ENCODE assay signal across 13 cellular contexts in the genomic region with DNA sequence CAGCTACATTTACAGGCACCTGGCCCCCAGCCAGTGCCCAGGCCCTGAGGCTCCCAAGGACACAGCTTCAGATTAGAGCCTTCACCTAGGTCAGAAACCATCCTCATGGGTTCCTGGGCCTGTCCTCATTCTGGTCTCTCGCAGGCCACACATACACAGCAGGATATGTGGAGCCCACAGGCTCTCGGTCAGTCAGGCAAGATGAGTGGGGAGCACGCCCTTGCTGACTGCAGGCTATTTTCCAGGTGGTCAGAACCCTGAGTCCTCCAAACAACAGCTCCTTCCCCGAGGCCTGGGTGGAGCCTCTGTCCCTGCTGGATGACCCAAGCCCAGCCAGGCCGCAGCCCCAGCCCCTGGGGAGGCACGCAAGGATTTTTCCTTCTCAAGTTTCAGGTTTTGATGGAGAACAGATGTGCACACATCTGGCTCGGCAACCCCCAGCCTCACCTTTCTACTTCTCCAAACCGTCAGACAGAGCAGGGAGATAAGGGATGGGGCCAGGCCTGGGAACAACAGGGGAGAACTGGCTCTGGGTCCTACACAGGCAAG. TPM values are rescaled to one million over a fixed set of nuclear protein-coding genes. Genes with fewer than 3 reads are reported as not detected.
DNase-seq lines count a peak whose midpoint lies in the region; ATAC-seq, FAIRE-seq and TF ChIP-seq lines count a peak whose summit lies in the region.
"Had no signal": no experiment of that assay in that cellular context is flagged by ENCODE, and none has a peak within 500 bp of the region (broad histone marks: within the 10 kb centered on the region; RNA-seq: fewer than 3 reads in every experiment).

No MANE protein-coding gene starts in this region.

- intact Hi-C loops in ovary (cut with DNase I), result no loop called here

- WGBS in ovary, 3 donors, result 17 to 32% (median 27%) methylated on average over 8 of the region's 8 CpGs

- peak overlapping the region in 8 of 11 experiments; percentile 6 to 65 (median 34); a peak in 13 of 22 replicates for H3K27ac ChIP-seq in BLaER1 treated with 17β-estradiol and CSF1 and Interleukin-3, amounts not matched to agents 10 nM and 100 nM
- H3K27ac ChIP-seq in ovary, result peak overlapping the region; percentile 25 to 44

- DNase-seq in NCI-H69 (lab: John Stamatoyannopoulos, UW) (peak; percentile 55), ovary (peak; percentile 53 to 82 (median 70)), foreskin melanocyte (no peak)
- DNase-seq in NK-92 treated with Interleukin-12 subunit alpha and Interleukin-12 subunit beta, amount 100 ng/mL, for 24 hours (lab: John Stamatoyannopoulos, UW), result no peak

- peak overlapping the region; percentile 67 to 91 (median 79) for H3K4me2 ChIP-seq in BLaER1 treated with 17β-estradiol and CSF1 and Interleukin-3, amounts not matched to agents 10 nM and 100 nM

- H3K36me3 ChIP-seq in BLaER1 treated with 17β-estradiol and CSF1 and Interleukin-3, amounts not matched to agents 10 nM and 100 nM, result no peaks in the 10 kb centered on the region
- no peaks in the 10 kb centered on the region for H3K36me3 ChIP-seq in ovary
- H3K36me3 ChIP-seq: MG63 had no signal

- H3K9ac ChIP-seq in BLaER1 treated with 17β-estradiol and CSF1 and Interleukin-3, amounts not matched to agents 10 nM and 100 nM, result peak overlapping the region in 5 of 11 experiments; percentile 19 to 44 (median 30); a peak in 8 of 22 replicates

- FAIRE-seq in endometrium (lab: Jason Lieb, UNC), result peak; percentile 86

- H3K4me3 ChIP-seq in BLaER1 treated with 17β-estradiol and CSF1 and Interleukin-3, amounts not matched to agents 10 nM and 100 nM, result no peak overlapping the region; a peak in 1 of 20 replicates
- H3K4me3 ChIP-seq in ovary, result no peak overlapping the region
- H3K4me3 ChIP-seq: MG63 had no signal

- H4K20me1 ChIP-seq in BLaER1 treated with 17β-estradiol and CSF1 and Interleukin-3, amounts not matched to agents 10 nM and 100 nM, result peaks cover 0 to 16% (median 0%) of the 10 kb centered on the region in 11 experiments; a peak in 2 of 22 replicates

- no peaks in the 10 kb centered on the region for H3K9me3 ChIP-seq in BLaER1 treated with 17β-estradiol and CSF1 and Interleukin-3, amounts not matched to agents 10 nM and 100 nM (replicated peaks in 1 of 11)
- no peaks in the 10 kb centered on the region for H3K9me3 ChIP-seq in ovary
- H3K9me3 ChIP-seq: MG63 had no signal

- peaks cover 46 to 92% (median 80%) of the 10 kb centered on the region in 10 experiments for H3K4me1 ChIP-seq in BLaER1 treated with 17β-estradiol and CSF1 and Interleukin-3, amounts not matched to agents 10 nM and 100 nM
- H3K4me1 ChIP-seq in ovary (ENCODE audit: insufficient read depth), result peaks cover 23% of the 10 kb centered on the region

- TF ChIP-seq CTCF in ovary (IDR thresholded peaks at IDR 0.05), result no peak

- H3K27me3 ChIP-seq in BLaER1 treated with 17β-estradiol and CSF1 and Interleukin-3, amounts not matched to agents 10 nM and 100 nM, result no peaks in the 10 kb centered on the region; a peak in 1 of 22 replicates
- H3K27me3 ChIP-seq in ovary, result no peaks in the 10 kb centered on the region
- H3K27me3 ChIP-seq: MG63 had no signal

- no peak for TF ChIP-seq EP300 in ovary (IDR thresholded peaks at IDR 0.05)

- TF ChIP-seq POLR2A in ovary (IDR thresholded peaks at IDR 0.05), result no peak

- no peak for ATAC-seq in GM18873 (IDR thresholded peaks at IDR 0.05; ENCODE audit: low FRiP score, unreplicated experiment)
- ATAC-seq in GM19023 (IDR thresholded peaks at IDR 0.05; ENCODE audit: unreplicated experiment), result no peak

RNA-seq across cellular contexts. Expression of a gene that starts 1.6 kb away (rescaled TPM):
- 1 to 10 TPM in 3 of 7 donors, under 1 TPM in 4; 0.20 to 2.8 (median 0.87) TPM for total RNA-seq in ovary
- under 1 TPM; 0.47 to 0.64 TPM for polyA plus RNA-seq in ovary
- total RNA-seq: SK-MEL-5 had no signal

RNA-seq across cellular contexts. Expression of a gene that starts 27.4 kb away (rescaled TPM):
- total RNA-seq in ovary, result 100 to 1,000 TPM; 108 to 314 (median 156) TPM
- 100 to 1,000 TPM in 1 of 2 donors, 10 to 100 TPM in 1; 82.4 to 150 TPM for polyA plus RNA-seq in ovary
- total RNA-seq: lung microvascular endothelial cell, NCI-H460, SK-MEL-5 had no signal

RNA-seq across cellular contexts. Expression of a gene that starts 35.2 kb away (rescaled TPM):
- total RNA-seq in ovary, result 10 to 100 TPM in 1 of 7 donors, 1 to 10 TPM in 3, under 1 TPM in 1, not detected in 2; 0.74 to 24.7 (median 2.7) TPM
- under 1 TPM in 1 of 2 donors, not detected in 1; 0.10 TPM for polyA plus RNA-seq in ovary
- total RNA-seq: glomerular endothelial cell, lung microvascular endothelial cell, NCI-H460, SK-MEL-5 had no signal

Comparison
In these comparisons a context has a peak if more than half of its experiments do, and no peak if none do; other contexts are left out.
1. DNase-seq: peak in NCI-H69 (single experiment) and ovary (5 of 5); none in NK-92 treated with Interleukin-12 subunit alpha and Interleukin-12 subunit beta, amount 100 ng/mL, for 24 hours (single experiment) and foreskin melanocyte (single experiment).